Comparison of ENCODE assay signal across 17 cellular contexts in the genomic region with DNA sequence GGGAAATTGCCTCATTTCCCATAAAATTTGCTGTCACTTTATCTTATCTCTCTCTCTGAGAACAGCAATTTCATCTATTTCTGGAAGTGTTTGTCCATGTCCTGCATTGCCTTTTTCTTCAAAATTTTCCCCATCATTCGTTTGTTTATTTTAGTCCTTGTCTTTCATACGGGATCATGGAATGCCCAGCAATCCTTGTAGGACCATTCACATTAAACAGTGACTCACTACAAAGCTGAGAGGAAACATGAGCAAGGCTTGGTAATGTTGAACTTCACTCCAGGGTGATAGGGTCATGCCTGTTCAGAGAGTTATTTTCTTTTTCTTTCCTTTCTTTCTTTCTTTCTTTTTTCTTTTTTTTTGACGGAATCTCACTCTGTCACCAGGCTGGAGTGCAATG. TPM values are rescaled to one million over a fixed set of nuclear protein-coding genes. Genes with fewer than 3 reads are reported as not detected.
DNase-seq lines count a peak whose midpoint lies in the region; ATAC-seq and TF ChIP-seq lines count a peak whose summit lies in the region.
"Had no signal": no experiment of that assay in that cellular context is flagged by ENCODE, and none has a peak within 500 bp of the region (broad histone marks: within the 10 kb centered on the region; RNA-seq: fewer than 3 reads in every experiment).

No MANE protein-coding gene starts in this region.

- no peak overlapping the region for H3K4me3 ChIP-seq in HEK293 (ENCODE audit: low read depth, low read length)
- H3K4me3 ChIP-seq: body of pancreas, lung, skin epidermis, thoracic aorta had no signal

- H3K9me3 ChIP-seq in HEK293 (ENCODE audit: control insufficient read depth, insufficient read depth, low read depth, low read length): no peaks in the 10 kb centered on the region
- H3K9me3 ChIP-seq: body of pancreas, thoracic aorta had no signal

- POLR2A ChIA-PET in HEK293 (lab: Yijun Ruan, JAX): interaction anchor here (0.9 kb wide), 1 partner anchor 73 kb away, joined by 3 read pairs; a partner anchor contains a TSS

- DNase-seq in A172 (ENCODE audit: low spot score): peak; percentile 59
- peak; percentile 62 for DNase-seq in amniotic stem cell (lab: John Stamatoyannopoulos, UW)
- peak; percentile 29 for DNase-seq in glomerular endothelial cell (ENCODE audit: extremely low read depth, low read depth, low spot score)
- DNase-seq in substantia nigra (lab: John Stamatoyannopoulos, UW): no peak
- no peak for DNase-seq in islet precursor cell
- DNase-seq: activated CD4-positive, alpha-beta memory T cell treated with anti-CD3 and anti-CD28 coated beads for 36 hours; body of pancreas; DMS 273 treated with DMSO at 0.1 percent for 48 hours; NCI-H2081 treated with DMSO at 0.1 percent for 48 hours; Right ventricle myocardium superior had no signal

- no peak for ATAC-seq in GM18502 (IDR thresholded peaks at IDR 0.05; ENCODE audit: poor library complexity, unreplicated experiment)
- ATAC-seq in GM18909 (IDR thresholded peaks at IDR 0.05; ENCODE audit: poor library complexity, unreplicated experiment): no peak
- ATAC-seq: activated T-helper 17 cell treated with anti-CD3 and anti-CD28 coated beads, Interleukin-2, amount 50 U/mL, for 72 hours; body of pancreas had no signal

- no peaks in the 10 kb centered on the region for H3K36me3 ChIP-seq in HEK293 (ENCODE audit: control insufficient read depth in 2 of 2, insufficient read depth in 1 of 2, low read length in 2 of 2)
- H3K36me3 ChIP-seq: thoracic aorta had no signal

- no peaks in the 10 kb centered on the region for H3K4me1 ChIP-seq in HEK293 (ENCODE audit: control insufficient read depth, insufficient read depth, low read length)
- H3K4me1 ChIP-seq: body of pancreas had no signal

- CTCF ChIA-PET in HEK293 (lab: Yijun Ruan, JAX): interaction anchor here (1.5 kb wide), 1 partner anchor 20 kb away, joined by 5 read pairs; no protein-coding TSS in a partner anchor

- H3K27ac ChIP-seq in HEK293 (ENCODE audit: extremely low read depth, low read depth, low read length): no peak overlapping the region
- no peak overlapping the region for H3K27ac ChIP-seq in substantia nigra (ENCODE audit: low read depth, low read length, poor library complexity, severe bottlenecking)
- H3K27ac ChIP-seq: body of pancreas, skin epidermis, thoracic aorta had no signal

- TF ChIP-seq CTCF in HEK293 (tag by site-specific recombination; IDR thresholded peaks at IDR 0.05): no peak

TF ChIP-seq in HEK293, 187 proteins besides CTCF, POLR2A, EP300 and RAD21:
- 0 out of 2 replicates have a peak, but pooled peaks have one; percentile 35 for TF ChIP-seq TRIM28 (IDR thresholded peaks at IDR 0.05; ENCODE audit: borderline replicate concordance, low read length)
- TF ChIP-seq HOXD13 (CRISPR knock-in tag; IDR thresholded peaks at IDR 0.05; ENCODE audit: borderline replicate concordance): no peak
- TF ChIP-seq ZNF10 (tag by site-specific recombination; IDR thresholded peaks at IDR 0.05): no peak
- TF ChIP-seq ZNF366 (tag by site-specific recombination; conservative IDR thresholded peaks at IDR 0.05): 0 out of 2 replicates have a peak, but pooled peaks have one; percentile 26
- TF ChIP-seq ZNF76 (tag by site-specific recombination; IDR thresholded peaks at IDR 0.05; ENCODE audit: borderline replicate concordance, low read depth): no peak
- no peak for TF ChIP-seq ZNF791 (tag by site-specific recombination; IDR thresholded peaks at IDR 0.05)
- no peak for TF ChIP-seq ZSCAN16 (tag by site-specific recombination; IDR thresholded peaks at IDR 0.05)
- TF ChIP-seq, protein P1, sequence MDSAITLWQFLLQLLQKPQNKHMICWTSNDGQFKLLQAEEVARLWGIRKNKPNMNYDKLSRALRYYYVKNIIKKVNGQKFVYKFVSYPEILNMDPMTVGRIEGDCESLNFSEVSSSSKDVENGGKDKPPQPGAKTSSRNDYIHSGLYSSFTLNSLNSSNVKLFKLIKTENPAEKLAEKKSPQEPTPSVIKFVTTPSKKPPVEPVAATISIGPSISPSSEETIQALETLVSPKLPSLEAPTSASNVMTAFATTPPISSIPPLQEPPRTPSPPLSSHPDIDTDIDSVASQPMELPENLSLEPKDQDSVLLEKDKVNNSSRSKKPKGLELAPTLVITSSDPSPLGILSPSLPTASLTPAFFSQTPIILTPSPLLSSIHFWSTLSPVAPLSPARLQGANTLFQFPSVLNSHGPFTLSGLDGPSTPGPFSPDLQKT (IDR thresholded peaks at IDR 0.05; ENCODE audit: borderline replicate concordance, low read depth, low read length): no peak
- TF ChIP-seq ZNF561 (tag by site-specific recombination; IDR thresholded peaks at IDR 0.05; ENCODE audit: borderline replicate concordance): no peak
- no peak for TF ChIP-seq ZNF555 (tag by site-specific recombination; conservative IDR thresholded peaks at IDR 0.05)
- TF ChIP-seq PRDM1 (tag by site-specific recombination; IDR thresholded peaks at IDR 0.05): peak; percentile 48
- TF ChIP-seq, protein P2, sequence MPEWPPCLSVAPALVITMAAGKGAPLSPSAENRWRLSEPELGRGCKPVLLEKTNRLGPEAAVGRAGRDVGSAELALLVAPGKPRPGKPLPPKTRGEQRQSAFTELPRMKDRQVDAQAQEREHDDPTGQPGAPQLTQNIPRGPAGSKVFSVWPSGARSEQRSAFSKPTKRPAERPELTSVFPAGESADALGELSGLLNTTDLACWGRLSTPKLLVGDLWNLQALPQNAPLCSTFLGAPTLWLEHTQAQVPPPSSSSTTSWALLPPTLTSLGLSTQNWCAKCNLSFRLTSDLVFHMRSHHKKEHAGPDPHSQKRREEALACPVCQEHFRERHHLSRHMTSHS (tag by site-specific recombination; IDR thresholded peaks at IDR 0.05): no peak
- TF ChIP-seq, protein P3, sequence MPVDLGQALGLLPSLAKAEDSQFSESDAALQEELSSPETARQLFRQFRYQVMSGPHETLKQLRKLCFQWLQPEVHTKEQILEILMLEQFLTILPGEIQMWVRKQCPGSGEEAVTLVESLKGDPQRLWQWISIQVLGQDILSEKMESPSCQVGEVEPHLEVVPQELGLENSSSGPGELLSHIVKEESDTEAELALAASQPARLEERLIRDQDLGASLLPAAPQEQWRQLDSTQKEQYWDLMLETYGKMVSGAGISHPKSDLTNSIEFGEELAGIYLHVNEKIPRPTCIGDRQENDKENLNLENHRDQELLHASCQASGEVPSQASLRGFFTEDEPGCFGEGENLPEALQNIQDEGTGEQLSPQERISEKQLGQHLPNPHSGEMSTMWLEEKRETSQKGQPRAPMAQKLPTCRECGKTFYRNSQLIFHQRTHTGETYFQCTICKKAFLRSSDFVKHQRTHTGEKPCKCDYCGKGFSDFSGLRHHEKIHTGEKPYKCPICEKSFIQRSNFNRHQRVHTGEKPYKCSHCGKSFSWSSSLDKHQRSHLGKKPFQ (tag by site-specific recombination; IDR thresholded peaks at IDR 0.05): no peak
- no peak for TF ChIP-seq ZNF514 (tag by site-specific recombination; IDR thresholded peaks at IDR 0.05)
- TF ChIP-seq SCRT1 (tag by site-specific recombination; IDR thresholded peaks at IDR 0.05; ENCODE audit: borderline replicate concordance): no peak
- TF ChIP-seq ZNF404 (tag by site-specific recombination; IDR thresholded peaks at IDR 0.05): no peak
- TF ChIP-seq ZNF521 (tag by site-specific recombination; IDR thresholded peaks at IDR 0.05): no peak
- TF ChIP-seq ZNF335 (tag by site-specific recombination; conservative IDR thresholded peaks at IDR 0.05): peak; percentile 52

RNA-seq across cellular contexts. Expression of a gene that starts 32.2 kb away (rescaled TPM):
- total RNA-seq in A172 (2014; rRNA removed; shearing (Covaris generic)): 520 and 628 TPM in 2 replicates
- total RNA-seq in glomerular endothelial cell: 248 and 357 TPM in 2 replicates

Comparison
In these comparisons a context has a peak if more than half of its experiments do, and no peak if none do; other contexts are left out.
1. DNase-seq: peak in A172 (single experiment), amniotic stem cell (single experiment) and glomerular endothelial cell (single experiment); none in substantia nigra (0 of 49) and islet precursor cell (single experiment).